1 cellular context compared by ENCODE assay signal in the genomic region with DNA sequence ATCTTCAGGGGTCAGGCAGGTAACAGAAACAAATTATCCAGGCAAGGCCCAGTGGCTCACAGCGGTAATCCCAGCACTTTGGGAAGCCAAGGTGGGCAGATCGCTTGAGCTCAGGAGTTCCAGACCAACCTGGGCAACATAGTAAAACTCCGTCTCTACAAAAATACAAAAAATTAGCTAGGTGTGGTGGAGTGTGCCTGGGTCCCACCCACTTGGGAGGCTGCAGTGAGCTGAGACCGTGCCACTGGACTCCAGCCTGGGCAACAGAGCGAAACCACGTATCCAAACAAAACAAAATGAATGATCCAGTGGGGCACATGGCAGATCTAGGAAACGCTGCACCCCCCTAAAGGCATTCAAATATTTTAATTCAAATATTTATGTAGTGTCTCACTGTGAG.
TF ChIP-seq lines count a peak whose summit lies in the region.

No MANE protein-coding gene starts in this region.

TF ChIP-seq in HCT116, 20 proteins besides CTCF, POLR2A, EP300 and RAD21 (continued from another document):
- TF ChIP-seq, protein P1, sequence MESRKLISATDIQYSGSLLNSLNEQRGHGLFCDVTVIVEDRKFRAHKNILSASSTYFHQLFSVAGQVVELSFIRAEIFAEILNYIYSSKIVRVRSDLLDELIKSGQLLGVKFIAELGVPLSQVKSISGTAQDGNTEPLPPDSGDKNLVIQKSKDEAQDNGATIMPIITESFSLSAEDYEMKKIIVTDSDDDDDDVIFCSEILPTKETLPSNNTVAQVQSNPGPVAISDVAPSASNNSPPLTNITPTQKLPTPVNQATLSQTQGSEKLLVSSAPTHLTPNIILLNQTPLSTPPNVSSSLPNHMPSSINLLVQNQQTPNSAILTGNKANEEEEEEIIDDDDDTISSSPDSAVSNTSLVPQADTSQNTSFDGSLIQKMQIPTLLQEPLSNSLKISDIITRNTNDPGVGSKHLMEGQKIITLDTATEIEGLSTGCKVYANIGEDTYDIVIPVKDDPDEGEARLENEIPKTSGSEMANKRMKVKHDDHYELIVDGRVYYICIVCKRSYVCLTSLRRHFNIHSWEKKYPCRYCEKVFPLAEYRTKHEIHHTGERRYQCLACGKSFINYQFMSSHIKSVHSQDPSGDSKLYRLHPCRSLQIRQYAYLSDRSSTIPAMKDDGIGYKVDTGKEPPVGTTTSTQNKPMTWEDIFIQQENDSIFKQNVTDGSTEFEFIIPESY (IDR thresholded peaks at IDR 0.05; ENCODE audit: extremely low read depth, insufficient replicate concordance, low read length) = no peak
- TF ChIP-seq, protein P2, sequence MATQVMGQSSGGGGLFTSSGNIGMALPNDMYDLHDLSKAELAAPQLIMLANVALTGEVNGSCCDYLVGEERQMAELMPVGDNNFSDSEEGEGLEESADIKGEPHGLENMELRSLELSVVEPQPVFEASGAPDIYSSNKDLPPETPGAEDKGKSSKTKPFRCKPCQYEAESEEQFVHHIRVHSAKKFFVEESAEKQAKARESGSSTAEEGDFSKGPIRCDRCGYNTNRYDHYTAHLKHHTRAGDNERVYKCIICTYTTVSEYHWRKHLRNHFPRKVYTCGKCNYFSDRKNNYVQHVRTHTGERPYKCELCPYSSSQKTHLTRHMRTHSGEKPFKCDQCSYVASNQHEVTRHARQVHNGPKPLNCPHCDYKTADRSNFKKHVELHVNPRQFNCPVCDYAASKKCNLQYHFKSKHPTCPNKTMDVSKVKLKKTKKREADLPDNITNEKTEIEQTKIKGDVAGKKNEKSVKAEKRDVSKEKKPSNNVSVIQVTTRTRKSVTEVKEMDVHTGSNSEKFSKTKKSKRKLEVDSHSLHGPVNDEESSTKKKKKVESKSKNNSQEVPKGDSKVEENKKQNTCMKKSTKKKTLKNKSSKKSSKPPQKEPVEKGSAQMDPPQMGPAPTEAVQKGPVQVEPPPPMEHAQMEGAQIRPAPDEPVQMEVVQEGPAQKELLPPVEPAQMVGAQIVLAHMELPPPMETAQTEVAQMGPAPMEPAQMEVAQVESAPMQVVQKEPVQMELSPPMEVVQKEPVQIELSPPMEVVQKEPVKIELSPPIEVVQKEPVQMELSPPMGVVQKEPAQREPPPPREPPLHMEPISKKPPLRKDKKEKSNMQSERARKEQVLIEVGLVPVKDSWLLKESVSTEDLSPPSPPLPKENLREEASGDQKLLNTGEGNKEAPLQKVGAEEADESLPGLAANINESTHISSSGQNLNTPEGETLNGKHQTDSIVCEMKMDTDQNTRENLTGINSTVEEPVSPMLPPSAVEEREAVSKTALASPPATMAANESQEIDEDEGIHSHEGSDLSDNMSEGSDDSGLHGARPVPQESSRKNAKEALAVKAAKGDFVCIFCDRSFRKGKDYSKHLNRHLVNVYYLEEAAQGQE (IDR thresholded peaks at IDR 0.05; ENCODE audit: low read depth) = no peak
- no peak for TF ChIP-seq ZNF274 (IDR thresholded peaks at IDR 0.05; ENCODE audit: low read depth, low read length)
- no peak for TF ChIP-seq EZH2phosphoT487 (IDR thresholded peaks at IDR 0.05; ENCODE audit: borderline replicate concordance)
- TF ChIP-seq EGR1 (IDR thresholded peaks at IDR 0.05; ENCODE audit: low read depth) = no peak
- no peak for TF ChIP-seq SP1 (IDR thresholded peaks at IDR 0.05; ENCODE audit: low read depth)
- TF ChIP-seq TCF7L2 (IDR thresholded peaks at IDR 0.05; ENCODE audit: borderline replicate concordance, extremely low read depth, insufficient read depth, insufficient read length) = no peak
- TF ChIP-seq YY1 (IDR thresholded peaks at IDR 0.05; ENCODE audit: extremely low read depth, insufficient replicate concordance, low read depth, low read length) = no peak
